23 cellular contexts compared by ENCODE assay signal in the genomic region with DNA sequence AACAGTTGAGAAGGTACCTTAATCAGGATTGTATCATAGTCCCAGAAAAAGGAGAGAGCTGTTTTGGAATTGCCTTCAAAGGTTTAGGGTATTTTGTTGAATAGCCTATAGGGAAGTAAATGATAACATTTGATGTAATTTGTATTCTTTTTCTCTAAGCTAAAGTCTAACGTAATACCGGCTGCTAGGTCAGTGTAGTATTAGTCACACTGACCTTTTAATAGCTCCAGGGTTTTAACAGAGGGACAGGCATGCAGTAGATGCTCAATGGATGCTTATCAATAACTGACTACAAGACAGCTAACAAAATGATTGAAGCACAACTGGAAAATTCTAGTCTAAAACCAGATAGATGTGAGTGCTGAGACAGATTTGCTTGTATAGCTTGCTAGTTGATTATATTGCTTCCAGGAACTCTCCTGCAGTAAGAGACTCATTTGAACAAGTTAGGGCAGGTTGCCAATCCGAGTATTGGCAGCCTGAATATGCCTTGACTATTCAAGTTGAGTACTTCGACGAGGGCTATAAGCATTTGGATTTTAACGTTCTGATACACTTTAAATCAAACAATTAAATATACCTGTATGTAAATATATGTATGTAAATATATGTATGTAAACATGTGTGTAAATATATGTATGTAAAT. TPM values are rescaled to one million over a fixed set of nuclear protein-coding genes. Genes with fewer than 3 reads are reported as not detected.
DNase-seq lines count a peak whose midpoint lies in the region; ATAC-seq, FAIRE-seq and TF ChIP-seq lines count a peak whose summit lies in the region.
"Had no signal": no experiment of that assay in that cellular context is flagged by ENCODE, and none has a peak within 500 bp of the region (broad histone marks: within the 10 kb centered on the region; RNA-seq: fewer than 3 reads in every experiment).

No MANE protein-coding gene starts in this region.

- peak; percentile 21 for DNase-seq in NCI-H1092 (lab: John Stamatoyannopoulos, UW)
- DNase-seq in NCI-H1105 (lab: John Stamatoyannopoulos, UW): peak; percentile 13
- peak; percentile 6 for DNase-seq in astrocyte (ENCODE audit: low read depth)
- peak; percentile 33 for DNase-seq in keratinocyte (ENCODE audit: low read depth, low spot score)
- no peak for DNase-seq in testis
- no peak for DNase-seq in NCI-H146 treated with DMSO at 0.1 percent for 48 hours (lab: John Stamatoyannopoulos, UW; ENCODE audit: unreplicated experiment)
- DNase-seq in tibial nerve (ENCODE audit: low spot score in 2 of 2): no peak
- DNase-seq: activated CD4-positive, alpha-beta T cell treated with anti-CD3 and anti-CD28 coated beads for 1 hour; activated CD8-positive, alpha-beta T cell treated with anti-CD3 and anti-CD28 coated beads for 36 hours; C1 segment of cervical spinal cord; Calu3; dermis blood vessel endothelial cell; midbrain; naive thymus-derived CD8-positive, alpha-beta T cell; NCI-H2081 treated with DMSO at 0.1 percent for 48 hours; NCI-H82; Right ventricle myocardium superior; stimulated activated naive CD4-positive, alpha-beta T cell had no signal

- H3K4me2 ChIP-seq in astrocyte (ENCODE audit: low read length) (no peak overlapping the region), keratinocyte (ENCODE audit: control insufficient read depth, extremely low read depth, insufficient read depth, low read depth, low read length) (peak overlapping the region; percentile 7)

- H2AFZ ChIP-seq in astrocyte (ENCODE audit: low read depth, low read length) (no peak overlapping the region), keratinocyte (ENCODE audit: control insufficient read depth, low read length) (no peak overlapping the region)

- H3K27ac Mint-ChIP-seq in astrocyte (ENCODE audit: unreplicated experiment): no peak overlapping the region
- H3K27ac Mint-ChIP-seq: activated CD8-positive, alpha-beta T cell treated with anti-CD3 and anti-CD28 coated beads for 36 hours; activated naive CD4-positive, alpha-beta T cell treated with anti-CD3 and anti-CD28 coated beads, Interleukin-2, amount 50 U/mL, for 72 hours; naive thymus-derived CD8-positive, alpha-beta T cell had no signal

- H3K79me2 ChIP-seq in astrocyte (ENCODE audit: insufficient read depth, low read length): no peaks in the 10 kb centered on the region
- no peaks in the 10 kb centered on the region for H3K79me2 ChIP-seq in keratinocyte (ENCODE audit: control insufficient read depth, insufficient read depth, low read length)

- 74 to 86% methylated on average over 5 to 6 of the region's 6 CpGs for WGBS in testis, 2 donors
- 43 to 53% methylated on average over 6 of the region's 6 CpGs for WGBS in tibial nerve, 2 donors

- H3K9me3 ChIP-seq in astrocyte (ENCODE audit: insufficient read depth, low read depth, low read length) (no peaks in the 10 kb centered on the region), keratinocyte (ENCODE audit: control insufficient read depth, low read depth, low read length) (no peaks in the 10 kb centered on the region), testis (no peaks in the 10 kb centered on the region), tibial nerve (no peaks in the 10 kb centered on the region)

- H3K9me3 Mint-ChIP-seq in astrocyte (ENCODE audit: unreplicated experiment): no peaks in the 10 kb centered on the region
- H3K9me3 Mint-ChIP-seq: activated CD8-positive, alpha-beta T cell treated with anti-CD3 and anti-CD28 coated beads for 36 hours; activated naive CD4-positive, alpha-beta T cell treated with anti-CD3 and anti-CD28 coated beads, Interleukin-2, amount 50 U/mL, for 72 hours; IgD-negative memory B cell had no signal

- no peaks in the 10 kb centered on the region for H3K9me1 ChIP-seq in keratinocyte (ENCODE audit: control insufficient read depth, extremely low read depth, insufficient read depth, low read length)

- H3K27ac ChIP-seq in astrocyte (ENCODE audit: low read depth, low read length) (no peak overlapping the region), keratinocyte (ENCODE audit: control insufficient read depth, insufficient read depth, low read length) (no peak overlapping the region), testis (no peak overlapping the region), tibial nerve (no peak overlapping the region)

- intact Hi-C loops in testis (cut with DNase I; ENCODE audit: low total_unique reads): no loop called here

- H3K27me3 ChIP-seq in astrocyte (ENCODE audit: insufficient read depth, low read length) (no peaks in the 10 kb centered on the region), keratinocyte (ENCODE audit: control insufficient read depth, extremely low read depth, insufficient read depth, low read length) (no peaks in the 10 kb centered on the region), testis (no peaks in the 10 kb centered on the region), tibial nerve (peaks cover 0 to 5% of the 10 kb centered on the region in 2 donors)

- no peak for TF ChIP-seq CTCF in astrocyte (IDR thresholded peaks at IDR 0.05; ENCODE audit: insufficient read depth, low read depth, low read length)
- TF ChIP-seq CTCF in keratinocyte (optimal IDR thresholded peaks at IDR 0.05 in 1 of 3, IDR thresholded peaks at IDR 0.05 in 1 of 3, conservative IDR thresholded peaks at IDR 0.05 in 1 of 3; ENCODE audit: extremely low read depth in 1 of 3, insufficient read depth in 2 of 3, low read length in 3 of 3): no peak
- TF ChIP-seq CTCF in testis (IDR thresholded peaks at IDR 0.05): no peak
- no peak for TF ChIP-seq CTCF in tibial nerve (IDR thresholded peaks at IDR 0.05)

- H3K9ac ChIP-seq in astrocyte (ENCODE audit: low read length) (no peak overlapping the region), keratinocyte (ENCODE audit: control insufficient read depth, extremely low read depth, insufficient read depth, low read length) (no peak overlapping the region)

- H3K4me1 Mint-ChIP-seq in astrocyte (ENCODE audit: low read depth, unreplicated experiment): no peaks in the 10 kb centered on the region

- FAIRE-seq in astrocyte (lab: Jason Lieb, UNC) (peak; percentile 97), keratinocyte (lab: Jason Lieb, UNC) (peak; percentile 53)
- FAIRE-seq: GM12891, H54 had no signal

- H3K4me3 ChIP-seq in astrocyte (ENCODE audit: insufficient read depth, low read depth, low read length) (no peak overlapping the region), keratinocyte (ENCODE audit: control insufficient read depth in 2 of 3, extremely low read depth in 1 of 3, insufficient read depth in 2 of 3, low read depth in 1 of 3, low read length in 3 of 3) (no peak overlapping the region), testis (no peak overlapping the region), tibial nerve (no peak overlapping the region)

- TF ChIP-seq POLR2A in testis (IDR thresholded peaks at IDR 0.05) (no peak), tibial nerve (IDR thresholded peaks at IDR 0.05) (no peak)

- H3K36me3 Mint-ChIP-seq in astrocyte (ENCODE audit: low read depth, unreplicated experiment): no peaks in the 10 kb centered on the region
- H3K36me3 Mint-ChIP-seq: activated naive CD4-positive, alpha-beta T cell treated with anti-CD3 and anti-CD28 coated beads, Interleukin-2, amount 50 U/mL, for 72 hours; IgD-negative memory B cell; naive thymus-derived CD8-positive, alpha-beta T cell had no signal

- H3K36me3 ChIP-seq in astrocyte (ENCODE audit: insufficient read depth, low read length): no peaks in the 10 kb centered on the region
- H3K36me3 ChIP-seq in keratinocyte (ENCODE audit: control insufficient read depth in 2 of 2, extremely low read depth in 1 of 2, insufficient read depth in 2 of 2, low read length in 2 of 2): no peaks in the 10 kb centered on the region
- no peaks in the 10 kb centered on the region for H3K36me3 ChIP-seq in testis (ENCODE audit: low read depth, missing control alignments)
- no peaks in the 10 kb centered on the region for H3K36me3 ChIP-seq in tibial nerve

- dilution Hi-C loops in keratinocyte (cut with MboI; ENCODE audit: extremely low pct_ligation_motif_present, low sequenced_read_pairs): no loop called here

- H3K27me3 Mint-ChIP-seq in astrocyte (ENCODE audit: low read depth, unreplicated experiment): no peaks in the 10 kb centered on the region
- H3K27me3 Mint-ChIP-seq: activated CD8-positive, alpha-beta T cell treated with anti-CD3 and anti-CD28 coated beads for 36 hours; naive thymus-derived CD8-positive, alpha-beta T cell had no signal

- H3K4me3 Mint-ChIP-seq in astrocyte (ENCODE audit: unreplicated experiment): no peak overlapping the region
- H3K4me3 Mint-ChIP-seq: activated CD8-positive, alpha-beta T cell treated with anti-CD3 and anti-CD28 coated beads for 36 hours; IgD-negative memory B cell; naive thymus-derived CD8-positive, alpha-beta T cell had no signal

- TF ChIP-seq EP300 in tibial nerve (IDR thresholded peaks at IDR 0.05): no peak

- H4K20me1 ChIP-seq in astrocyte (ENCODE audit: insufficient read depth, low read length) (no peaks in the 10 kb centered on the region), keratinocyte (ENCODE audit: control insufficient read depth, extremely low read depth, insufficient read depth, low read length) (no peaks in the 10 kb centered on the region)

- no peak for ATAC-seq in GM21529 (IDR thresholded peaks at IDR 0.05; ENCODE audit: unreplicated experiment)
- ATAC-seq: activated CD8-positive, alpha-beta T cell treated with anti-CD3 and anti-CD28 coated beads for 36 hours; activated naive CD4-positive, alpha-beta T cell treated with anti-CD3 and anti-CD28 coated beads, Interleukin-2, amount 50 U/mL, for 72 hours; naive thymus-derived CD8-positive, alpha-beta T cell had no signal

- H3K4me1 ChIP-seq in astrocyte (ENCODE audit: insufficient read depth, low read length) (no peaks in the 10 kb centered on the region), keratinocyte (ENCODE audit: control insufficient read depth, extremely low read depth, insufficient read depth, low read length) (peaks cover 8% of the 10 kb centered on the region), testis (no peaks in the 10 kb centered on the region), tibial nerve (no peaks in the 10 kb centered on the region)

RNA-seq across cellular contexts. Expression of gene PNPLA4, which starts 16.5 kb away (rescaled TPM):
- total RNA-seq in astrocyte: 12.1 and 12.8 TPM in 2 replicates
- 34.5 to 39.6 TPM (median 35.9 TPM) in 3 replicates for polyA plus RNA-seq in keratinocyte
- polyA plus RNA-seq in keratinocyte (2011; ENCODE audit: low read depth): 14.1 TPM
- 47.9 and 48.4 TPM in 2 replicates for polyA plus RNA-seq in keratinocyte (2011; cell fraction: cytosol; rRNA removed)
- polyA plus RNA-seq in keratinocyte (2011; cell fraction: nucleus; rRNA removed): 15.1 and 19.2 TPM in 2 replicates
- 28.1 and 31.7 TPM in 2 replicates for polyA plus RNA-seq in keratinocyte (2012; ENCODE audit: low replicate concordance)
- polyA minus RNA-seq in keratinocyte: 19.1 to 26.8 TPM (median 25.0 TPM) in 3 replicates
- polyA minus RNA-seq in keratinocyte (2011; cell fraction: cytosol; rRNA and poly(A)+ RNA removed): 13.8 TPM
- 2.0 and 6.6 TPM in 2 replicates for polyA minus RNA-seq in keratinocyte (2011; cell fraction: nucleus; rRNA and poly(A)+ RNA removed)
- total RNA-seq in testis: 10 to 100 TPM; 20.6 to 31.7 TPM
- polyA plus RNA-seq in testis (ENCODE audit: insufficient read depth, low read depth, low replicate concordance): 16.6 TPM
- 10 to 100 TPM in 3 of 4 donors, 1 to 10 TPM in 1; 6.6 to 13.0 (median 10.7) TPM for total RNA-seq in tibial nerve

Comparison
In these comparisons a context has a peak if more than half of its experiments do, and no peak if none do; other contexts are left out.
1. DNase-seq: peak in NCI-H1092 (single experiment), NCI-H1105 (single experiment), astrocyte (single experiment) and keratinocyte (single experiment); none in testis (single experiment), NCI-H146 treated with DMSO at 0.1 percent for 48 hours (single experiment) and tibial nerve (0 of 2).